ENCODE assay signal across 1 cellular context in genomic region chr1:167221126-167221803, GRCh38.
TF ChIP-seq lines count a peak whose summit lies in the region.

No MANE protein-coding gene starts in this region.

TF ChIP-seq in HepG2, 621 proteins besides CTCF, POLR2A, EP300 and RAD21 (continued from another document):
- TF ChIP-seq ZNF263 (CRISPR knock-in tag; IDR thresholded peaks at IDR 0.05): 0 out of 2 replicates have a peak, but pooled peaks have one; percentile 18
- no peak for TF ChIP-seq NFKB2 (CRISPR knock-in tag; IDR thresholded peaks at IDR 0.05; ENCODE audit: borderline replicate concordance)
